In genomic region chr3:169812124-169812843, GRCh38 we compare ENCODE assay signal across 8 cellular contexts. TPM values are rescaled to one million over a fixed set of nuclear protein-coding genes. Genes with fewer than 3 reads are reported as not detected.
A peak's percentile ranks its signal among the peaks of the same experiment; 100 is the strongest.
DNase-seq lines count a peak whose midpoint lies in the region; ATAC-seq and TF ChIP-seq lines count a peak whose summit lies in the region.

No MANE protein-coding gene starts in this region.

- peak; percentile 56 for ATAC-seq in HG02981 (IDR thresholded peaks at IDR 0.05; ENCODE audit: unreplicated experiment)

- no peak for TF ChIP-seq CTCF in epithelial cell of esophagus (IDR thresholded peaks at IDR 0.05; ENCODE audit: insufficient read depth, low read depth, low read length, missing control alignments)

- peaks cover 10% of the 10 kb centered on the region for H3K9me3 ChIP-seq in mononuclear cell (ENCODE audit: low read depth, low read length)

- H3K27me3 ChIP-seq in mononuclear cell (ENCODE audit: insufficient read depth, low read length) = no peaks in the 10 kb centered on the region

- H3K4me3 ChIP-seq in epithelial cell of esophagus (ENCODE audit: low read length) (peak overlapping the region; percentile 46), mononuclear cell (ENCODE audit: low read length) (peak overlapping the region; percentile 43)

- DNase-seq in SIG-M5 treated with dmso at 0.1 percent for 504 hours (lab: John Stamatoyannopoulos, UW; ENCODE audit: unreplicated experiment) (peak; percentile 34), SIG-M5 (lab: John Stamatoyannopoulos, UW) (no peak), NCI-H2171 treated with DMSO at 0.1 percent for 48 hours (lab: John Stamatoyannopoulos, UW) (peak; percentile 52), epithelial cell of esophagus (ENCODE audit: low read depth) (peak; percentile 62)
- DNase-seq in activated CD8-positive, alpha-beta memory T cell treated with anti-CD3 and anti-CD28 coated beads for 48 hours (ENCODE audit: low read depth in 2 of 3, low spot score in 2 of 3) = peak; percentile 15 to 41 (median 33)
- DNase-seq in stimulated activated CD8-positive, alpha-beta memory T cell treated with anti-CD3 and anti-CD28 coated beads, Interleukin-15, amount 100 ng/mL, for 48 hours (ENCODE audit: low read depth in 2 of 2) = peak; percentile 39 to 43

- peaks cover 29% of the 10 kb centered on the region for H3K4me1 ChIP-seq in mononuclear cell (ENCODE audit: insufficient read depth, low read length)

RNA-seq across cellular contexts. Expression of gene LRRIQ4, which starts 0.4 kb away (rescaled TPM):
- not detected for total RNA-seq in mononuclear cell

RNA-seq across cellular contexts. Expression of gene LRRC34, which starts 0.4 kb away (rescaled TPM):
- total RNA-seq in mononuclear cell = 0.73 TPM

RNA-seq across cellular contexts. Expression of gene MYNN, which starts 39.1 kb away (rescaled TPM):
- 36.6 TPM for total RNA-seq in mononuclear cell

RNA-seq across cellular contexts. Expression of gene ACTRT3, which starts 42.9 kb away (rescaled TPM):
- total RNA-seq in mononuclear cell = not detected

RNA-seq across cellular contexts. Expression of gene TERC, which starts 47.4 kb away (rescaled TPM):
- 382 TPM for total RNA-seq in mononuclear cell
